In the genomic region with DNA sequence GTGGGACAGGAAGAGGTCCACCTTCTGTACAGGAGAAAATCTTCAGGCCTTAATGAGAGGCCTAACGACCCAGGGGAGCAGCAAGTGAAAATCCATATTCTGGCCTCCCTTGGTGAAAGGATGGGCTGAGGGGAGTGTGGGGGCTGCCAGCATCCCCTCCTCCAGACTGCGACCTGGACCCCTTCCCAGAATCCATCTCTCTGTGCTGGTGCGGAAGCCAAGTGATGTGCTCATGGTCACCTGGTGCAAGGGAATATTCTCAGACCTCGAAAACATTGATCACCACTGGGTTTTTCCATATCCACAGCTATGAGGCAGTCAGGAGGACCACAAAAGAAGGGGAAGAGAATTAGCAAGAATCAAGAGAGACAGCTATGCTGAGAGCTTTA, we compare ENCODE assay signal across 17 cellular contexts. TPM values are rescaled to one million over a fixed set of nuclear protein-coding genes. Genes with fewer than 3 reads are reported as not detected.
DNase-seq lines count a peak whose midpoint lies in the region; ATAC-seq and TF ChIP-seq lines count a peak whose summit lies in the region.
"Had no signal": no experiment of that assay in that cellular context is flagged by ENCODE, and none has a peak within 500 bp of the region (broad histone marks: within the 10 kb centered on the region; RNA-seq: fewer than 3 reads in every experiment).

No MANE protein-coding gene starts in this region.

- 63 to 68% methylated on average over 4 of the region's 4 CpGs for WGBS in heart right ventricle, 2 donors
- 76% methylated on average over 4 of the region's 4 CpGs for WGBS in right cardiac atrium

- H3K36me3 ChIP-seq in heart right ventricle: peaks cover 0 to 11% (median 0%) of the 10 kb centered on the region in 9 donors

- no peak overlapping the region for H3K4me3 Mint-ChIP-seq in naive thymus-derived CD8-positive, alpha-beta T cell
- H3K4me3 Mint-ChIP-seq: CD14-positive monocyte had no signal

- intact Hi-C loops in heart right ventricle (cut with DNase I) (no loop called here), right cardiac atrium (cut with DNase I) (no loop called here), left ventricle myocardium superior (cut with micrococcal nuclease) (no loop called here), sciatic nerve (cut with DNase I) (no loop called here)

- peaks cover 0 to 6% (median 0%) of the 10 kb centered on the region in 5 donors for H3K27me3 Mint-ChIP-seq in naive thymus-derived CD8-positive, alpha-beta T cell

- H3K27me3 ChIP-seq in heart right ventricle: no peaks in the 10 kb centered on the region
- no peaks in the 10 kb centered on the region for H3K27me3 ChIP-seq in right cardiac atrium (ENCODE audit: control insufficient read depth, insufficient read depth)

- H3K4me3 ChIP-seq in heart right ventricle (no peak overlapping the region), right cardiac atrium (ENCODE audit: low read length) (no peak overlapping the region)

- peaks cover 16 to 60% (median 30%) of the 10 kb centered on the region in 9 donors for H3K4me1 ChIP-seq in heart right ventricle
- H3K4me1 ChIP-seq in right cardiac atrium (ENCODE audit: control insufficient read depth, insufficient read depth, low read length): peaks cover 19% of the 10 kb centered on the region

- ATAC-seq in heart right ventricle (peak in 4 of 8 donors; percentile 3 to 53 (median 6)), right cardiac atrium (no peak), left ventricle myocardium superior (peak; percentile 5), sciatic nerve (peak; percentile 55), GM19452 (IDR thresholded peaks at IDR 0.05; ENCODE audit: unreplicated experiment) (no peak)
- ATAC-seq in naive thymus-derived CD8-positive, alpha-beta T cell: no peak

- POLR2A ChIA-PET in naive thymus-derived CD8-positive, alpha-beta T cell (lab: Charles Lee): no interaction called here

- DNase-seq in heart right ventricle (no peak), right cardiac atrium (no peak), left ventricle myocardium superior (no peak), sciatic nerve (ENCODE audit: low spot score) (no peak), NCI-H345 (lab: John Stamatoyannopoulos, UW) (no peak), NCI-H2227 treated with DMSO at 0.1 percent for 48 hours (lab: John Stamatoyannopoulos, UW) (no peak)
- DNase-seq in naive thymus-derived CD8-positive, alpha-beta T cell: no peak
- DNase-seq: COR-L47, DMS153, NCI-H1105 treated with DMSO at 0.1 percent for 48 hours, NCI-H1930, NCI-H2171, NCI-H510A, NCI-H82 had no signal

- H3K9me3 ChIP-seq in heart right ventricle (no peaks in the 10 kb centered on the region), right cardiac atrium (ENCODE audit: control insufficient read depth, low read length) (no peaks in the 10 kb centered on the region)

- no peak for TF ChIP-seq CTCF in heart right ventricle (IDR thresholded peaks at IDR 0.05)

- H3K9me3 Mint-ChIP-seq in naive thymus-derived CD8-positive, alpha-beta T cell: no peaks in the 10 kb centered on the region

- H3K27ac Mint-ChIP-seq in naive thymus-derived CD8-positive, alpha-beta T cell: no peak overlapping the region
- H3K27ac Mint-ChIP-seq: CD14-positive monocyte had no signal

- H3K4me1 Mint-ChIP-seq in naive thymus-derived CD8-positive, alpha-beta T cell: no peaks in the 10 kb centered on the region
- H3K4me1 Mint-ChIP-seq: CD14-positive monocyte had no signal

- H3K36me3 Mint-ChIP-seq in naive thymus-derived CD8-positive, alpha-beta T cell: no peaks in the 10 kb centered on the region
- H3K36me3 Mint-ChIP-seq: CD14-positive monocyte had no signal

- peak overlapping the region; percentile 13 to 85 (median 74) for H3K27ac ChIP-seq in heart right ventricle
- H3K27ac ChIP-seq in right cardiac atrium (ENCODE audit: low read length): no peak overlapping the region
- H3K27ac ChIP-seq: KMS-11 had no signal

RNA-seq across cellular contexts. Expression of gene FGF1, which starts 10.7 kb away (rescaled TPM):
- total RNA-seq in heart right ventricle (100 to 1,000 TPM in 1 of 10 donors, 10 to 100 TPM in 9; 31.4 to 110 (median 58.4) TPM), right cardiac atrium (10 to 100 TPM; 23.1 to 39.2 (median 30.0) TPM), left ventricle myocardium superior (43.6 TPM), sciatic nerve (316 TPM)
- polyA plus RNA-seq in heart right ventricle (10 to 100 TPM in 1 of 2 donors, 1 to 10 TPM in 1; 5.1 to 17.6 TPM), right cardiac atrium (25.0 TPM)
- total RNA-seq in naive thymus-derived CD8-positive, alpha-beta T cell: not detected
- not detected for polyA plus RNA-seq in naive thymus-derived CD8-positive, alpha-beta T cell
- polyA plus RNA-seq: CD14-positive monocyte had no signal

Comparison
In these comparisons a context has a peak if more than half of its experiments do, and no peak if none do; other contexts are left out.
1. ATAC-seq: peak in left ventricle myocardium superior (single experiment) and sciatic nerve (single experiment); none in right cardiac atrium (0 of 2), GM19452 (single experiment) and naive thymus-derived CD8-positive, alpha-beta T cell (0 of 2).
2. RNA of gene FGF1, which starts 10.7 kb away (total RNA-seq): 316 TPM in sciatic nerve (single experiment), 31.4 to 110 TPM in heart right ventricle, 43.6 TPM in left ventricle myocardium superior (single experiment) and 23.1 to 39.2 TPM in right cardiac atrium; not detected in naive thymus-derived CD8-positive, alpha-beta T cell; every median in the first group is over 10 times any median in the second.